ENCODE assay signal across 1 cellular context in the genomic region with DNA sequence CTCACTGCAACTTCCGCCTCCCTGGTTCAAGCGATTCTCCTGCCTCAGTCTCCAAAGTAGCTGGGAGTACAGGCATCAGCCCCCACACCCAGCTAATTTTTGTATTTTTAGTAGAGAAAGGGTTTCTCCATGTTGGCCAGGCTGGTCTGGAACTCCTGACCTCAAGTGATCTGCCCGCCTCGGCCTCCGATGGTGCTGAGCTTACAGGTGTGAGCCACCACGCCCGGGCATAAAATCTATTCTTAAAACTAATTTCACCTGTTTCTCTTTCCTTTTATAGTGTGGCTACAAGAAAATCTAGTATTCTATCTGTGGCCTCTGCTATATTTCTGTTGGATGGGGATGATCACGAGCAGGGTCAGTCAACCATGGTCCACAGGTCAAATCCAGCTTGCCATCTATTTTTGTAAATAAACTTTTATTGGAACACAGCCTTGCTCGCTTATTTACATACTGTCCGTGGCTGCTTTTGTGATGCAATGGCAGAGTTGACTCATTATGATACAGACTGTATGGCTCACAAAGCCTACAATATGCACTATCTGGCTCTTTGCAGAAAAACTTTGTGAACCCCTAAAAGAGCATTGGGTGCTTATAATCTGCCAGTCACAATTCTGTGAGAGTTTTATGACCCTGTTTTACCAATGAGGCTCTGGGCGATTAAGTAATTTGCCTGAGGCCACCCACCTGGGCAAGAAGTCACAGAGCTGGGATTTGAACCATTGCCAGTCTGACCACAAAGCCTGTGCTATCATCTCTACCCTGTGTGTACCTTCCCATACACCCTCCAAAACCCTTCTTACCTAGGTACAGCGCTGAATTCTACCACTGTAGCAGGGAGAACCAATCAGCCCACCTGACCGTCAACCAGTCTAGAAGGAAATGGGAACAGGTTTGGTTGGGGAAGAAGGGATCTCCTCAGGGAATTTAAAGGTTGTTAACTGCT.
TF ChIP-seq lines count a peak whose summit lies in the region.

No MANE protein-coding gene starts in this region.

TF ChIP-seq in HepG2, 621 proteins besides CTCF, POLR2A, EP300 and RAD21 (continued from another document and continues in another):
- TF ChIP-seq, protein P1, sequence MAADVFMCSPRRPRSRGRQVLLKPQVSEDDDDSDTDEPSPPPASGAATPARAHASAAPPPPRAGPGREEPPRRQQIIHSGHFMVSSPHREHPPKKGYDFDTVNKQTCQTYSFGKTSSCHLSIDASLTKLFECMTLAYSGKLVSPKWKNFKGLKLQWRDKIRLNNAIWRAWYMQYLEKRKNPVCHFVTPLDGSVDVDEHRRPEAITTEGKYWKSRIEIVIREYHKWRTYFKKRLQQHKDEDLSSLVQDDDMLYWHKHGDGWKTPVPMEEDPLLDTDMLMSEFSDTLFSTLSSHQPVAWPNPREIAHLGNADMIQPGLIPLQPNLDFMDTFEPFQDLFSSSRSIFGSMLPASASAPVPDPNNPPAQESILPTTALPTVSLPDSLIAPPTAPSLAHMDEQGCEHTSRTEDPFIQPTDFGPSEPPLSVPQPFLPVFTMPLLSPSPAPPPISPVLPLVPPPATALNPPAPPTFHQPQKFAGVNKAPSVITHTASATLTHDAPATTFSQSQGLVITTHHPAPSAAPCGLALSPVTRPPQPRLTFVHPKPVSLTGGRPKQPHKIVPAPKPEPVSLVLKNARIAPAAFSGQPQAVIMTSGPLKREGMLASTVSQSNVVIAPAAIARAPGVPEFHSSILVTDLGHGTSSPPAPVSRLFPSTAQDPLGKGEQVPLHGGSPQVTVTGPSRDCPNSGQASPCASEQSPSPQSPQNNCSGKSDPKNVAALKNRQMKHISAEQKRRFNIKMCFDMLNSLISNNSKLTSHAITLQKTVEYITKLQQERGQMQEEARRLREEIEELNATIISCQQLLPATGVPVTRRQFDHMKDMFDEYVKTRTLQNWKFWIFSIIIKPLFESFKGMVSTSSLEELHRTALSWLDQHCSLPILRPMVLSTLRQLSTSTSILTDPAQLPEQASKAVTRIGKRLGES (CRISPR knock-in tag; IDR thresholded peaks at IDR 0.05; ENCODE audit: borderline replicate concordance) = no peak
- peak; percentile 58; the same call in 1 of the 2 replicates for TF ChIP-seq NR2C2 (CRISPR knock-in tag; IDR thresholded peaks at IDR 0.05; ENCODE audit: borderline replicate concordance)
- TF ChIP-seq SOX5 (CRISPR knock-in tag; IDR thresholded peaks at IDR 0.05; ENCODE audit: borderline replicate concordance) = peak; percentile 77; the same call in 1 of the 2 replicates
- TF ChIP-seq, protein P2, sequence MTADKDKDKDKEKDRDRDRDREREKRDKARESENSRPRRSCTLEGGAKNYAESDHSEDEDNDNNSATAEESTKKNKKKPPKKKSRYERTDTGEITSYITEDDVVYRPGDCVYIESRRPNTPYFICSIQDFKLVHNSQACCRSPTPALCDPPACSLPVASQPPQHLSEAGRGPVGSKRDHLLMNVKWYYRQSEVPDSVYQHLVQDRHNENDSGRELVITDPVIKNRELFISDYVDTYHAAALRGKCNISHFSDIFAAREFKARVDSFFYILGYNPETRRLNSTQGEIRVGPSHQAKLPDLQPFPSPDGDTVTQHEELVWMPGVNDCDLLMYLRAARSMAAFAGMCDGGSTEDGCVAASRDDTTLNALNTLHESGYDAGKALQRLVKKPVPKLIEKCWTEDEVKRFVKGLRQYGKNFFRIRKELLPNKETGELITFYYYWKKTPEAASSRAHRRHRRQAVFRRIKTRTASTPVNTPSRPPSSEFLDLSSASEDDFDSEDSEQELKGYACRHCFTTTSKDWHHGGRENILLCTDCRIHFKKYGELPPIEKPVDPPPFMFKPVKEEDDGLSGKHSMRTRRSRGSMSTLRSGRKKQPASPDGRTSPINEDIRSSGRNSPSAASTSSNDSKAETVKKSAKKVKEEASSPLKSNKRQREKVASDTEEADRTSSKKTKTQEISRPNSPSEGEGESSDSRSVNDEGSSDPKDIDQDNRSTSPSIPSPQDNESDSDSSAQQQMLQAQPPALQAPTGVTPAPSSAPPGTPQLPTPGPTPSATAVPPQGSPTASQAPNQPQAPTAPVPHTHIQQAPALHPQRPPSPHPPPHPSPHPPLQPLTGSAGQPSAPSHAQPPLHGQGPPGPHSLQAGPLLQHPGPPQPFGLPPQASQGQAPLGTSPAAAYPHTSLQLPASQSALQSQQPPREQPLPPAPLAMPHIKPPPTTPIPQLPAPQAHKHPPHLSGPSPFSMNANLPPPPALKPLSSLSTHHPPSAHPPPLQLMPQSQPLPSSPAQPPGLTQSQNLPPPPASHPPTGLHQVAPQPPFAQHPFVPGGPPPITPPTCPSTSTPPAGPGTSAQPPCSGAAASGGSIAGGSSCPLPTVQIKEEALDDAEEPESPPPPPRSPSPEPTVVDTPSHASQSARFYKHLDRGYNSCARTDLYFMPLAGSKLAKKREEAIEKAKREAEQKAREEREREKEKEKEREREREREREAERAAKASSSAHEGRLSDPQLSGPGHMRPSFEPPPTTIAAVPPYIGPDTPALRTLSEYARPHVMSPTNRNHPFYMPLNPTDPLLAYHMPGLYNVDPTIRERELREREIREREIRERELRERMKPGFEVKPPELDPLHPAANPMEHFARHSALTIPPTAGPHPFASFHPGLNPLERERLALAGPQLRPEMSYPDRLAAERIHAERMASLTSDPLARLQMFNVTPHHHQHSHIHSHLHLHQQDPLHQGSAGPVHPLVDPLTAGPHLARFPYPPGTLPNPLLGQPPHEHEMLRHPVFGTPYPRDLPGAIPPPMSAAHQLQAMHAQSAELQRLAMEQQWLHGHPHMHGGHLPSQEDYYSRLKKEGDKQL (CRISPR knock-in tag; IDR thresholded peaks at IDR 0.05; ENCODE audit: low read depth) = 0 out of 2 replicates have a peak, but pooled peaks have one; percentile 42
- TF ChIP-seq CREB1 (IDR thresholded peaks at IDR 0.05) = 0 out of 2 replicates have a peak, but pooled peaks have one; percentile 19
- peak; percentile 51; the same call in 1 of the 2 replicates for TF ChIP-seq CREB1 (CRISPR knock-in tag; IDR thresholded peaks at IDR 0.05)
- TF ChIP-seq, protein P3, sequence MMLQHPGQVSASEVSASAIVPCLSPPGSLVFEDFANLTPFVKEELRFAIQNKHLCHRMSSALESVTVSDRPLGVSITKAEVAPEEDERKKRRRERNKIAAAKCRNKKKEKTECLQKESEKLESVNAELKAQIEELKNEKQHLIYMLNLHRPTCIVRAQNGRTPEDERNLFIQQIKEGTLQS (CRISPR knock-in tag; IDR thresholded peaks at IDR 0.05) = no peak
- TF ChIP-seq, protein P4, sequence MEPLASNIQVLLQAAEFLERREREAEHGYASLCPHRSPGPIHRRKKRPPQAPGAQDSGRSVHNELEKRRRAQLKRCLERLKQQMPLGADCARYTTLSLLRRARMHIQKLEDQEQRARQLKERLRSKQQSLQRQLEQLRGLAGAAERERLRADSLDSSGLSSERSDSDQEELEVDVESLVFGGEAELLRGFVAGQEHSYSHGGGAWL (CRISPR knock-in tag; IDR thresholded peaks at IDR 0.05) = no peak
- TF ChIP-seq NR2F2 (IDR thresholded peaks at IDR 0.05; ENCODE audit: borderline replicate concordance, low read depth) = peak; percentile 74
- 0 out of 2 replicates have a peak, but pooled peaks have one; percentile 17 for TF ChIP-seq IRF2 (CRISPR knock-in tag; IDR thresholded peaks at IDR 0.05)
- peak; percentile 97 for TF ChIP-seq FOXA3 (CRISPR knock-in tag; IDR thresholded peaks at IDR 0.05)
- TF ChIP-seq, protein P5, sequence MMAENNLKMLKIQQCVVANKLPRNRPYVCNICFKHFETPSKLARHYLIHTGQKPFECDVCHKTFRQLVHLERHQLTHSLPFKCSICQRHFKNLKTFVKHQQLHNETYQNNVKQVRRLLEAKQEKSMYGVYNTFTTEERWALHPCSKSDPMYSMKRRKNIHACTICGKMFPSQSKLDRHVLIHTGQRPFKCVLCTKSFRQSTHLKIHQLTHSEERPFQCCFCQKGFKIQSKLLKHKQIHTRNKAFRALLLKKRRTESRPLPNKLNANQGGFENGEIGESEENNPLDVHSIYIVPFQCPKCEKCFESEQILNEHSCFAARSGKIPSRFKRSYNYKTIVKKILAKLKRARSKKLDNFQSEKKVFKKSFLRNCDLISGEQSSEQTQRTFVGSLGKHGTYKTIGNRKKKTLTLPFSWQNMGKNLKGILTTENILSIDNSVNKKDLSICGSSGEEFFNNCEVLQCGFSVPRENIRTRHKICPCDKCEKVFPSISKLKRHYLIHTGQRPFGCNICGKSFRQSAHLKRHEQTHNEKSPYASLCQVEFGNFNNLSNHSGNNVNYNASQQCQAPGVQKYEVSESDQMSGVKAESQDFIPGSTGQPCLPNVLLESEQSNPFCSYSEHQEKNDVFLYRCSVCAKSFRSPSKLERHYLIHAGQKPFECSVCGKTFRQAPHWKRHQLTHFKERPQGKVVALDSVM (CRISPR knock-in tag; IDR thresholded peaks at IDR 0.05) = no peak
- no peak for TF ChIP-seq SOX6 (IDR thresholded peaks at IDR 0.05)
- TF ChIP-seq SOX6 (CRISPR knock-in tag; IDR thresholded peaks at IDR 0.05) = peak; percentile 83
- TF ChIP-seq ZNF883 (CRISPR knock-in tag; IDR thresholded peaks at IDR 0.05; ENCODE audit: not compliant biosample characterization) = no peak
- TF ChIP-seq ZNF782 (CRISPR knock-in tag; IDR thresholded peaks at IDR 0.05; ENCODE audit: borderline replicate concordance) = no peak
- TF ChIP-seq, protein P6, sequence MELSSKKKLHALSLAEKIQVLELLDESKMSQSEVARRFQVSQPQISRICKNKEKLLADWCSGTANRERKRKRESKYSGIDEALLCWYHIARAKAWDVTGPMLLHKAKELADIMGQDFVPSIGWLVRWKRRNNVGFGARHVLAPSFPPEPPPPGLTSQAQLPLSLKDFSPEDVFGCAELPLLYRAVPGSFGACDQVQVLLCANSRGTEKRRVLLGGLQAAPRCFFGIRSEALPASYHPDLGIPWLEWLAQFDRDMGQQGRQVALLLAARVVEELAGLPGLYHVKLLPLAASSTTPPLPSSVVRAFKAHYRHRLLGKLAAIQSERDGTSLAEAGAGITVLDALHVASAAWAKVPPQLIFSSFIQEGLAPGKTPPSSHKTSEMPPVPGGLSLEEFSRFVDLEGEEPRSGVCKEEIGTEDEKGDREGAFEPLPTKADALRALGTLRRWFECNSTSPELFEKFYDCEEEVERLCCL (CRISPR knock-in tag; IDR thresholded peaks at IDR 0.05; ENCODE audit: borderline replicate concordance) = no peak
- peak; percentile 60; the same call in 1 of the 2 replicates for TF ChIP-seq SALL1 (CRISPR knock-in tag; IDR thresholded peaks at IDR 0.05)
- peak; percentile 75 for TF ChIP-seq ZNF644 (CRISPR knock-in tag; IDR thresholded peaks at IDR 0.05; ENCODE audit: low read depth)
- TF ChIP-seq, protein P7, sequence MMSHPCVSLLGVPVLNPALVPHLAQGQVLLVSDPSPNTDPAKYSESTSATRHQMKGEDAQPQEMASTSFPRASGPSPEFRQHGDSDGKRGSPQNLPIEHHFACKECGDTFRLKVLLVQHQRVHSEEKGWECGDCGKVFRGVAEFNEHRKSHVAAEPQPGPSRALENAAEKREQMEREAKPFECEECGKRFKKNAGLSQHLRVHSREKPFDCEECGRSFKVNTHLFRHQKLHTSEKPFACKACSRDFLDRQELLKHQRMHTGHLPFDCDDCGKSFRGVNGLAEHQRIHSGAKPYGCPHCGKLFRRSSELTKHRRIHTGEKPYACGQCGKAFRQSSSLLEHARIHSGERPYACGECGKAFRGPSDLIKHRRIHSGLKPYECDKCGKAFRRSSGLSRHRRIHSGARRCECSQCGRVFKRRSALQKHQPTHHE (CRISPR knock-in tag; IDR thresholded peaks at IDR 0.05; ENCODE audit: borderline replicate concordance) = no peak
- TF ChIP-seq SMARCE1 (IDR thresholded peaks at IDR 0.05; ENCODE audit: borderline replicate concordance) = no peak
- peak; percentile 53 for TF ChIP-seq ERF (CRISPR knock-in tag; IDR thresholded peaks at IDR 0.05)
- no peak for TF ChIP-seq ARNT2 (CRISPR knock-in tag; IDR thresholded peaks at IDR 0.05; ENCODE audit: low read depth)
- TF ChIP-seq ZNF570 (CRISPR knock-in tag; IDR thresholded peaks at IDR 0.05; ENCODE audit: borderline replicate concordance) = no peak
- TF ChIP-seq, protein P8, sequence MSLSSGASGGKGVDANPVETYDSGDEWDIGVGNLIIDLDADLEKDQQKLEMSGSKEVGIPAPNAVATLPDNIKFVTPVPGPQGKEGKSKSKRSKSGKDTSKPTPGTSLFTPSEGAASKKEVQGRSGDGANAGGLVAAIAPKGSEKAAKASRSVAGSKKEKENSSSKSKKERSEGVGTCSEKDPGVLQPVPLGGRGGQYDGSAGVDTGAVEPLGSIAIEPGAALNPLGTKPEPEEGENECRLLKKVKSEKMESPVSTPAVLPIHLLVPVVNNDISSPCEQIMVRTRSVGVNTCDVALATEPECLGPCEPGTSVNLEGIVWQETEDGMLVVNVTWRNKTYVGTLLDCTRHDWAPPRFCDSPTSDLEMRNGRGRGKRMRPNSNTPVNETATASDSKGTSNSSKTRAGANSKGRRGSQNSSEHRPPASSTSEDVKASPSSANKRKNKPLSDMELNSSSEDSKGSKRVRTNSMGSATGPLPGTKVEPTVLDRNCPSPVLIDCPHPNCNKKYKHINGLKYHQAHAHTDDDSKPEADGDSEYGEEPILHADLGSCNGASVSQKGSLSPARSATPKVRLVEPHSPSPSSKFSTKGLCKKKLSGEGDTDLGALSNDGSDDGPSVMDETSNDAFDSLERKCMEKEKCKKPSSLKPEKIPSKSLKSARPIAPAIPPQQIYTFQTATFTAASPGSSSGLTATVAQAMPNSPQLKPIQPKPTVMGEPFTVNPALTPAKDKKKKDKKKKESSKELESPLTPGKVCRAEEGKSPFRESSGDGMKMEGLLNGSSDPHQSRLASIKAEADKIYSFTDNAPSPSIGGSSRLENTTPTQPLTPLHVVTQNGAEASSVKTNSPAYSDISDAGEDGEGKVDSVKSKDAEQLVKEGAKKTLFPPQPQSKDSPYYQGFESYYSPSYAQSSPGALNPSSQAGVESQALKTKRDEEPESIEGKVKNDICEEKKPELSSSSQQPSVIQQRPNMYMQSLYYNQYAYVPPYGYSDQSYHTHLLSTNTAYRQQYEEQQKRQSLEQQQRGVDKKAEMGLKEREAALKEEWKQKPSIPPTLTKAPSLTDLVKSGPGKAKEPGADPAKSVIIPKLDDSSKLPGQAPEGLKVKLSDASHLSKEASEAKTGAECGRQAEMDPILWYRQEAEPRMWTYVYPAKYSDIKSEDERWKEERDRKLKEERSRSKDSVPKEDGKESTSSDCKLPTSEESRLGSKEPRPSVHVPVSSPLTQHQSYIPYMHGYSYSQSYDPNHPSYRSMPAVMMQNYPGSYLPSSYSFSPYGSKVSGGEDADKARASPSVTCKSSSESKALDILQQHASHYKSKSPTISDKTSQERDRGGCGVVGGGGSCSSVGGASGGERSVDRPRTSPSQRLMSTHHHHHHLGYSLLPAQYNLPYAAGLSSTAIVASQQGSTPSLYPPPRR (CRISPR knock-in tag; IDR thresholded peaks at IDR 0.05; ENCODE audit: borderline replicate concordance) = no peak; the same call in 1 of the 2 replicates
- peak; percentile 40; the same call in 1 of the 2 replicates for TF ChIP-seq CREM (IDR thresholded peaks at IDR 0.05)
- TF ChIP-seq CREM (CRISPR knock-in tag; IDR thresholded peaks at IDR 0.05) = no peak
- TF ChIP-seq TEAD3 (CRISPR knock-in tag; optimal IDR thresholded peaks at IDR 0.05; ENCODE audit: borderline replicate concordance) = peak; percentile 20
- TF ChIP-seq NCOR1 (IDR thresholded peaks at IDR 0.05; ENCODE audit: borderline replicate concordance, low read length) = peak; percentile 27; the same call in 1 of the 2 replicates
- TF ChIP-seq, protein P9, sequence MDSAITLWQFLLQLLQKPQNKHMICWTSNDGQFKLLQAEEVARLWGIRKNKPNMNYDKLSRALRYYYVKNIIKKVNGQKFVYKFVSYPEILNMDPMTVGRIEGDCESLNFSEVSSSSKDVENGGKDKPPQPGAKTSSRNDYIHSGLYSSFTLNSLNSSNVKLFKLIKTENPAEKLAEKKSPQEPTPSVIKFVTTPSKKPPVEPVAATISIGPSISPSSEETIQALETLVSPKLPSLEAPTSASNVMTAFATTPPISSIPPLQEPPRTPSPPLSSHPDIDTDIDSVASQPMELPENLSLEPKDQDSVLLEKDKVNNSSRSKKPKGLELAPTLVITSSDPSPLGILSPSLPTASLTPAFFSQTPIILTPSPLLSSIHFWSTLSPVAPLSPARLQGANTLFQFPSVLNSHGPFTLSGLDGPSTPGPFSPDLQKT (CRISPR knock-in tag; IDR thresholded peaks at IDR 0.05; ENCODE audit: borderline replicate concordance) = no peak
